ENCODE assay signal across 24 cellular contexts in genomic region chrY:8544715-8545114, GRCh38.
DNase-seq lines count a peak whose midpoint lies in the region; ATAC-seq and TF ChIP-seq lines count a peak whose summit lies in the region.
"Had no signal": no experiment of that assay in that cellular context is flagged by ENCODE, and none has a peak within 500 bp of the region (broad histone marks: within the 10 kb centered on the region; RNA-seq: fewer than 3 reads in every experiment).

No MANE protein-coding gene starts in this region.

- no peaks in the 10 kb centered on the region for H3K4me1 ChIP-seq in colonic mucosa

- H3K36me3 ChIP-seq in colonic mucosa: no peaks in the 10 kb centered on the region

- no peak for TF ChIP-seq CTCF in colonic mucosa (IDR thresholded peaks at IDR 0.05)

- intact Hi-C loops in colonic mucosa (cut with DNase I): no loop called here

- H3K4me3 ChIP-seq in colonic mucosa: no peak overlapping the region
- H3K4me3 ChIP-seq: GM23248, PC-9 had no signal

- H3K27ac ChIP-seq in colonic mucosa: no peak overlapping the region
- H3K27ac ChIP-seq: GM23248, PC-9, RWPE1 had no signal

- no peaks in the 10 kb centered on the region for H3K27me3 ChIP-seq in colonic mucosa

- H3K9ac ChIP-seq in colonic mucosa (ENCODE audit: low read depth in 2 of 2, low read length in 2 of 2): no peak overlapping the region
- H3K9ac ChIP-seq: GM23248 had no signal

- H3K9me3 ChIP-seq in colonic mucosa: no peaks in the 10 kb centered on the region

- no peak for DNase-seq in colonic mucosa
- DNase-seq in activated effector memory CD4-positive, alpha-beta T cell treated with anti-CD3 and anti-CD28 coated beads, Interleukin-2, amount 50 U/mL, for 16 hours: no peak
- DNase-seq: AML-193, COR-L47, DMS 273 treated with DMSO at 0.1 percent for 48 hours, DND-41, GM23248, KBM-7, NCI-H1417 treated with DMSO at 0.1 percent for 48 hours, NCI-H187 treated with DMSO at 0.1 percent for 48 hours, NCI-H2227 treated with DMSO at 0.1 percent for 48 hours, NCI-H524, PC-9, SIG-M5, T-cell, T-helper 9 cell had no signal

- ATAC-seq in GM19397 (IDR thresholded peaks at IDR 0.05; ENCODE audit: unreplicated experiment) (peak; percentile 76), HG02759 (IDR thresholded peaks at IDR 0.05; ENCODE audit: unreplicated experiment) (peak; percentile 64), HG03571 (IDR thresholded peaks at IDR 0.05; ENCODE audit: unreplicated experiment) (peak; percentile 86), HG03342 (IDR thresholded peaks at IDR 0.05; ENCODE audit: unreplicated experiment) (no peak), GM18519 (IDR thresholded peaks at IDR 0.05; ENCODE audit: low FRiP score, unreplicated experiment) (no peak)
- ATAC-seq: HepG2, SK-N-SH treated with all-trans-retinoic acid at 6 μM for 48 hours, T-cell had no signal

Comparison
In these comparisons a context has a peak if more than half of its experiments do, and no peak if none do; other contexts are left out.
1. ATAC-seq: peak in GM19397 (single experiment), HG02759 (single experiment) and HG03571 (single experiment); none in HG03342 (single experiment) and GM18519 (single experiment).